ENCODE assay signal across 1 cellular context in the genomic region with DNA sequence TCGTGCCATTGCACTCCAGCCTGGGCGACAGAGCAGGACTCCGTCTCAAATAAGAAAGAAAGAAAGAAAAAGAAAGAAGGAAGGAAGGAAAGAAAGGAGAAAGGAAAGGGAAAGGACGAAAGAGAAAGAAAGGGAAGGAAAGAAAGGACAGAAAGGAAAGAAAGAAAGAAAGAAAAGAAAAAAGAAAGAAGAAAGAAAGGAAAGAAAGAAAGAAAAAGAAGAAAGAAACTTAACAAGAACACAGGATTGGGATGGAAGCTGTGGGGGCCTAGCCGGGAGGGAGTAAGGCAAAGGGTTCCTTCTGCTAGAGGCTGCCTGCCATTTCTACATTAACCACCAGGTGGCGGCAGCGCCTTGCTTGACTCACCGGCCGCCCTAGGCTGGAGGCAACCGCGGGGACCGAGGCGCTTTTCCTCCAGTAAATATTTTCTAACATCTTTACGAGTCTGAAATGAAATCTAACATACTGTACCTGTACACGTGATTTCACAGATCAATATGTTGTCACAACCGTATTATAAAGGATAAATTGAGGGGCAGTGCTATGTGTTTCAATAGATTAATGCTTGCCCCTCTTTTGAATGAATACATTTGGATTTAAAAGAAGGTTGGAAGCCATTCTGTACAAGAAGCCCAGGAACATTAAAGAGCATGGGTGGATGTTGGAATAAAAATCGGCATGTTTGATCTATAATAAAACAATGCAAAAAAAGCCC.
TF ChIP-seq lines count a peak whose summit lies in the region.

No MANE protein-coding gene starts in this region.

TF ChIP-seq in H1, 55 proteins besides CTCF, POLR2A, EP300 and RAD21:
- no peak for TF ChIP-seq TEAD4 (IDR thresholded peaks at IDR 0.05; ENCODE audit: low read depth, low read length)
- no peak for TF ChIP-seq RBBP5 (IDR thresholded peaks at IDR 0.05; ENCODE audit: borderline replicate concordance, low read depth, low read length)
- no peak for TF ChIP-seq SP1 (IDR thresholded peaks at IDR 0.05; ENCODE audit: low read depth, low read length)
- TF ChIP-seq CHD1 (IDR thresholded peaks at IDR 0.05; ENCODE audit: low read depth, low read length) = no peak
- TF ChIP-seq CTBP2 (IDR thresholded peaks at IDR 0.05; ENCODE audit: borderline replicate concordance, insufficient read depth, insufficient read length, low read length) = no peak
- TF ChIP-seq TAF7 (optimal IDR thresholded peaks at IDR 0.05; ENCODE audit: borderline replicate concordance, low read depth, low read length) = no peak
- no peak for TF ChIP-seq SIRT6 (IDR thresholded peaks at IDR 0.05; ENCODE audit: low read length)
- TF ChIP-seq HDAC2 (IDR thresholded peaks at IDR 0.05; ENCODE audit: borderline replicate concordance in 1 of 2, low read depth in 2 of 2, low read length in 2 of 2) = no peak
- TF ChIP-seq PHF8 (conservative IDR thresholded peaks at IDR 0.05; ENCODE audit: low read depth, low read length) = no peak
- TF ChIP-seq BRCA1 (IDR thresholded peaks at IDR 0.05; ENCODE audit: low read depth, low read length) = no peak
- no peak for TF ChIP-seq KDM4A (IDR thresholded peaks at IDR 0.05; ENCODE audit: low read depth, low read length, severe bottlenecking)
- TF ChIP-seq EGR1 (IDR thresholded peaks at IDR 0.05; ENCODE audit: borderline replicate concordance, low read depth, low read length) = no peak
- no peak for TF ChIP-seq RXRA (IDR thresholded peaks at IDR 0.05; ENCODE audit: insufficient read depth, low read depth, low read length)
- TF ChIP-seq, protein P1, sequence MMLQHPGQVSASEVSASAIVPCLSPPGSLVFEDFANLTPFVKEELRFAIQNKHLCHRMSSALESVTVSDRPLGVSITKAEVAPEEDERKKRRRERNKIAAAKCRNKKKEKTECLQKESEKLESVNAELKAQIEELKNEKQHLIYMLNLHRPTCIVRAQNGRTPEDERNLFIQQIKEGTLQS (IDR thresholded peaks at IDR 0.05; ENCODE audit: insufficient read depth, low read depth, low read length) = 0 out of 2 replicates have a peak, but pooled peaks have one; percentile 21
- TF ChIP-seq GABPA (IDR thresholded peaks at IDR 0.05; ENCODE audit: borderline replicate concordance, insufficient read depth, low read length) = peak; percentile 58; the same call in 1 of the 2 replicates
- no peak for TF ChIP-seq ASH2L (IDR thresholded peaks at IDR 0.05; ENCODE audit: low read length)
- TF ChIP-seq GTF2F1 (IDR thresholded peaks at IDR 0.05; ENCODE audit: borderline replicate concordance, low read depth, low read length) = no peak
- peak; percentile 40; the same call in 1 of the 2 replicates for TF ChIP-seq JUND (IDR thresholded peaks at IDR 0.05; ENCODE audit: low read length)
- TF ChIP-seq YY1 (IDR thresholded peaks at IDR 0.05; ENCODE audit: low read depth, low read length) = peak; percentile 47; the same call in 1 of the 2 replicates
